ENCODE assay signal across 24 cellular contexts in the genomic region with DNA sequence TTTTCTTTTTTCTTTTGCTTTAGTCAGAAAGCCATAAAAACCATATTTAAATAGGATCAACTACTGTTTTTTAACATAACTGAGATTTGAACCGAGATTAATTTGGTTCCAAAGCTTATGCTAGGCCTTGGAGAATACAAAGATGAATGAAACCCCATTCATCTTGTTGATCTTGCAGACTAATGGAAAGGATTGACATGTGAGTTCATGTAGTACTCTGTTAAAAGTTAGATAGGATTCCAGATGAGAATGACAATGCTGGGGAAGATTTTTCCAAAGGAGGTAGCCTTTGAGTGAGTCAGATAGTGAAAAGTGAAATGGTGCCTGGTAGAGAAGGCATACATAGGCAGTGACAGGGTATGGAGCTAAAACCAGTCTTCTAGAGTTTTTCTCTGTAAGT. TPM values are rescaled to one million over a fixed set of nuclear protein-coding genes. Genes with fewer than 3 reads are reported as not detected.
DNase-seq lines count a peak whose midpoint lies in the region; ATAC-seq, FAIRE-seq and TF ChIP-seq lines count a peak whose summit lies in the region.
"Had no signal": no experiment of that assay in that cellular context is flagged by ENCODE, and none has a peak within 500 bp of the region (broad histone marks: within the 10 kb centered on the region; RNA-seq: fewer than 3 reads in every experiment).

No MANE protein-coding gene starts in this region.

- no peak for TF ChIP-seq RAD21 in HepG2 (CRISPR knock-in tag; IDR thresholded peaks at IDR 0.05)

- 98% methylated on average over 1 of the region's 1 CpG for WGBS in HepG2 (ENCODE audit: low lambda C conversion rate)

- TF ChIP-seq CTCF in Caco-2 (IDR thresholded peaks at IDR 0.05; ENCODE audit: insufficient read depth in 1 of 2, low read depth in 1 of 2, low read length in 1 of 2, severe bottlenecking in 1 of 2, unreplicated experiment in 1 of 2) (no peak), HepG2 (CRISPR knock-in tag; IDR thresholded peaks at IDR 0.05) (no peak)

- in situ Hi-C loops in HepG2 (cut with HindIII; ENCODE audit: extremely low pct_ligation_motif_present, low pct_unique_long_range_greater_than_20kb) = no loop called here

- TF ChIP-seq EP300 in HepG2 (IDR thresholded peaks at IDR 0.05; ENCODE audit: low read depth in 2 of 2, low read length in 2 of 2) (no peak), HepG2 (CRISPR knock-in tag; IDR thresholded peaks at IDR 0.05; ENCODE audit: borderline replicate concordance) (no peak)

- no peaks in the 10 kb centered on the region for H3K27me3 ChIP-seq in Karpas-422 (ENCODE audit: low read length)
- no peaks in the 10 kb centered on the region for H3K27me3 ChIP-seq in Caco-2 (replicated peaks; ENCODE audit: control insufficient read depth, insufficient read depth, low read length)
- H3K27me3 ChIP-seq in HepG2 (ENCODE audit: control insufficient read depth in 1 of 2, insufficient read depth in 2 of 2, low read length in 2 of 2) = no peaks in the 10 kb centered on the region
- H3K27me3 ChIP-seq: BE2C, BLaER1 had no signal

- peak overlapping the region; percentile 9; the same call in 1 of the 2 replicates for H3K27ac ChIP-seq in Karpas-422 (ENCODE audit: low read length)
- H3K27ac ChIP-seq in HepG2 (ENCODE audit: extremely low read length, insufficient read depth, low read length) = no peak overlapping the region
- H3K27ac ChIP-seq: BLaER1 had no signal

- CTCF ChIA-PET in Caco-2 (lab: Charles Lee) (no interaction called here), HepG2 (lab: Yijun Ruan, JAX; ENCODE audit: low intra/inter-chr PET ratio, low total read pairs) (no interaction called here)

- no peak for TF ChIP-seq POLR2A in GM12891 (IDR thresholded peaks at IDR 0.05; ENCODE audit: low read depth, low read length)
- TF ChIP-seq POLR2A in HepG2 (IDR thresholded peaks at IDR 0.05; ENCODE audit: insufficient read depth in 1 of 2, low read depth in 2 of 2, low read length in 2 of 2) = no peak

- H2AFZ ChIP-seq in Karpas-422 (ENCODE audit: low read length) (no peak overlapping the region), HepG2 (ENCODE audit: low read length) (no peak overlapping the region)

- H3K27me3 Mint-ChIP-seq in Caco-2 (ENCODE audit: insufficient read depth, unreplicated experiment) = no peaks in the 10 kb centered on the region
- H3K27me3 Mint-ChIP-seq in activated naive CD8-positive, alpha-beta T cell treated with anti-CD3 and anti-CD28 coated beads for 36 hours = no peaks in the 10 kb centered on the region
- H3K27me3 Mint-ChIP-seq: CD4-positive, alpha-beta memory T cell; CD4-positive, CD25-positive, alpha-beta regulatory T cell; CD8-positive, alpha-beta memory T cell had no signal

- POLR2A ChIA-PET in Caco-2 (lab: Charles Lee) = interaction anchor here (0.7 kb wide), 1 partner anchor 148 kb away, joined by 6 read pairs; no protein-coding TSS in a partner anchor
- POLR2A ChIA-PET in HepG2 (lab: Yijun Ruan, JAX) = no interaction called here

- ATAC-seq in HepG2 = no peak
- ATAC-seq: GM12878 had no signal

- H3K4me1 Mint-ChIP-seq in Caco-2 (ENCODE audit: low read depth, unreplicated experiment) = no peaks in the 10 kb centered on the region
- peaks cover 8% of the 10 kb centered on the region for H3K4me1 Mint-ChIP-seq in activated naive CD8-positive, alpha-beta T cell treated with anti-CD3 and anti-CD28 coated beads for 36 hours

- H3K9me3 Mint-ChIP-seq in Caco-2 (ENCODE audit: unreplicated experiment) = no peaks in the 10 kb centered on the region
- H3K9me3 Mint-ChIP-seq in activated naive CD8-positive, alpha-beta T cell treated with anti-CD3 and anti-CD28 coated beads for 36 hours = no peaks in the 10 kb centered on the region
- H3K9me3 Mint-ChIP-seq: CD4-positive, CD25-positive, alpha-beta regulatory T cell; CD8-positive, alpha-beta memory T cell had no signal

- no peak overlapping the region for H3K4me3 ChIP-seq in Karpas-422 (ENCODE audit: low read length)
- no peak overlapping the region for H3K4me3 ChIP-seq in Caco-2 (ENCODE audit: low read depth, low read length)
- H3K4me3 ChIP-seq in HepG2 (replicated peaks in 1 of 3; ENCODE audit: insufficient read depth in 1 of 3, low read depth in 2 of 3, low read length in 3 of 3) = no peak overlapping the region
- H3K4me3 ChIP-seq: BLaER1, GM12878 had no signal

- no peaks in the 10 kb centered on the region for H3K9me2 ChIP-seq in Karpas-422 (replicated peaks; ENCODE audit: insufficient read depth, low read length)

- H3K27ac Mint-ChIP-seq in Caco-2 (ENCODE audit: unreplicated experiment) = no peak overlapping the region
- H3K27ac Mint-ChIP-seq in activated naive CD8-positive, alpha-beta T cell treated with anti-CD3 and anti-CD28 coated beads for 36 hours = no peak overlapping the region

- H3K9me3 ChIP-seq in Karpas-422 (ENCODE audit: low read length) = no peaks in the 10 kb centered on the region
- H3K9me3 ChIP-seq in Caco-2 = no peaks in the 10 kb centered on the region
- H3K9me3 ChIP-seq in HepG2 (ENCODE audit: low read length) = no peaks in the 10 kb centered on the region
- H3K9me3 ChIP-seq: BE2C, BLaER1 had no signal

- H3K9ac ChIP-seq in Karpas-422 (ENCODE audit: low read length) (no peak overlapping the region), HepG2 (ENCODE audit: insufficient read depth, low read depth, low read length) (no peak overlapping the region)
- H3K9ac ChIP-seq: BLaER1 had no signal

- H4K20me1 ChIP-seq in Karpas-422 (ENCODE audit: insufficient read depth, low read depth, low read length) (peaks cover 31% of the 10 kb centered on the region), HepG2 (ENCODE audit: insufficient read depth, low read length) (no peaks in the 10 kb centered on the region)

- BruUV-seq in Caco-2 (replicated peaks; lab: Mats Ljungman, UMichigan) (no TSS peak), HepG2 (replicated peaks; lab: Mats Ljungman, UMichigan) (no TSS peak)

- FAIRE-seq in GM12891 (lab: Jason Lieb, UNC) = peak; percentile 58
- no peak for FAIRE-seq in HepG2 (lab: Jason Lieb, UNC)
- FAIRE-seq: GM12878 had no signal

- H3K79me2 ChIP-seq in Karpas-422 (ENCODE audit: low read length) (peaks cover 99% of the 10 kb centered on the region), HepG2 (ENCODE audit: insufficient read depth, low read length) (peaks cover 30% of the 10 kb centered on the region)

- no peak overlapping the region for H3K4me3 Mint-ChIP-seq in Caco-2 (ENCODE audit: unreplicated experiment)
- H3K4me3 Mint-ChIP-seq in activated naive CD8-positive, alpha-beta T cell treated with anti-CD3 and anti-CD28 coated beads for 36 hours = no peak overlapping the region
- H3K4me3 Mint-ChIP-seq: CD14-positive monocyte; CD4-positive, alpha-beta memory T cell; CD4-positive, CD25-positive, alpha-beta regulatory T cell; CD8-positive, alpha-beta memory T cell had no signal

- H3K4me2 ChIP-seq in Karpas-422 (ENCODE audit: low read depth, low read length, poor library complexity, severe bottlenecking) = no peak overlapping the region
- H3K4me2 ChIP-seq in HepG2 (ENCODE audit: low read depth, low read length) = no peak overlapping the region
- H3K4me2 ChIP-seq: BLaER1 had no signal

- H3K4me1 ChIP-seq in Karpas-422 (ENCODE audit: low read length) = no peaks in the 10 kb centered on the region
- no peaks in the 10 kb centered on the region for H3K4me1 ChIP-seq in Caco-2
- H3K4me1 ChIP-seq in HepG2 (ENCODE audit: insufficient read depth, low read length) = peaks cover 17% of the 10 kb centered on the region
- H3K4me1 ChIP-seq: BE2C, BLaER1 had no signal

- peaks cover 33% of the 10 kb centered on the region for H3K36me3 Mint-ChIP-seq in Caco-2 (ENCODE audit: insufficient read depth, unreplicated experiment)
- H3K36me3 Mint-ChIP-seq in activated naive CD8-positive, alpha-beta T cell treated with anti-CD3 and anti-CD28 coated beads for 36 hours = peaks cover 26% of the 10 kb centered on the region

- intact Hi-C loops in Caco-2 (cut with micrococcal nuclease; ENCODE audit: unreplicated experiment) (no loop called here), HepG2 (cut with micrococcal nuclease; ENCODE audit: unreplicated experiment) (no loop called here)

- DNase-seq in GM12891 (ENCODE audit: insufficient read length, low spot score) = no peak
- DNase-seq in Karpas-422 = peak; percentile 37
- DNase-seq in epidermal melanocyte (ENCODE audit: insufficient read length, low spot score) = peak; percentile 36
- DNase-seq in Caco-2 = no peak
- no peak for DNase-seq in HepG2 (ENCODE audit: low spot score)
- no peak for DNase-seq in activated naive CD8-positive, alpha-beta T cell treated with anti-CD3 and anti-CD28 coated beads for 36 hours
- no peak for DNase-seq in stimulated activated CD4-positive, alpha-beta T cell treated with anti-CD3 and anti-CD28 coated beads, Interleukin-2, amount 100 ng/mL, for 24 hours
- DNase-seq: 8988T; ACHN; BE2C; C1 segment of cervical spinal cord; CD4-positive, alpha-beta memory T cell; CD4-positive, CD25-positive, alpha-beta regulatory T cell; CD8-positive, alpha-beta memory T cell; DMS 273 treated with DMSO at 0.1 percent for 48 hours; DMS153; DMS53; DMS79; DND-41; EL; GDM1 had no signal

- H3K36me3 ChIP-seq in Karpas-422 (ENCODE audit: insufficient read depth, low read length) (peaks cover 73% of the 10 kb centered on the region), Caco-2 (ENCODE audit: control insufficient read depth, insufficient read depth, low read length) (no peaks in the 10 kb centered on the region; the same call in 1 of the 2 replicates), HepG2 (replicated peaks in 1 of 2; ENCODE audit: control insufficient read depth in 1 of 2, insufficient read depth in 2 of 2, low read length in 2 of 2) (peaks cover 4 to 19% of the 10 kb centered on the region in 2 experiments; a peak in 2 of 5 replicates)

RNA-seq across cellular contexts. Expression of a gene that starts 22.7 kb away (rescaled TPM):
- polyA plus RNA-seq in GM12891 (2012; ENCODE audit: low read depth, missing spikeins) = 13.4 TPM
- total RNA-seq in Karpas-422 (2014; rRNA removed; shearing (Covaris generic); ENCODE audit: low replicate concordance) = 101 and 150 TPM in 2 replicates
- 34.3 and 36.1 TPM in 2 replicates for total RNA-seq in Caco-2 (2022)
- 35.2 and 36.4 TPM in 2 replicates for total RNA-seq in HepG2 (2016; rRNA removed; fragmentation: Illumina TruSeq; extraction: Trizol)
- 2.1 and 2.5 TPM in 2 replicates for total RNA-seq in HepG2 (2016; cell fraction: cytosol; rRNA removed; fragmentation: Illumina TruSeq; extraction: Trizol; ENCODE audit: low read depth)
- 31.0 and 35.2 TPM in 2 replicates for total RNA-seq in HepG2 (2016; cell fraction: insoluble cytoplasmic fraction; rRNA removed; fragmentation: Illumina TruSeq; extraction: Trizol)
- total RNA-seq in HepG2 (2016; cell fraction: membrane; rRNA removed; fragmentation: Illumina TruSeq; extraction: Trizol) = 7.5 and 9.4 TPM in 2 replicates
- total RNA-seq in HepG2 (2016; cell fraction: nucleus; rRNA removed; fragmentation: Illumina TruSeq; extraction: Trizol) = 64.6 and 75.1 TPM in 2 replicates
- polyA plus RNA-seq in HepG2 (2011; rRNA removed) = 12.1 and 13.5 TPM in 2 replicates
- polyA plus RNA-seq in HepG2 (2011; cell fraction: cytosol; rRNA removed) = 8.3 and 10.1 TPM in 2 replicates
- polyA plus RNA-seq in HepG2 (2011; cell fraction: nucleus; rRNA removed) = 23.5 and 29.1 TPM in 2 replicates
- polyA plus RNA-seq in HepG2 (2012) = 4.6 and 5.4 TPM in 2 replicates
- 0.16 and 0.34 TPM in 2 replicates for polyA plus RNA-seq in HepG2 (2016; cell fraction: cytosol; fragmentation: Illumina TruSeq; extraction: Trizol; ENCODE audit: low read depth)
- 9.6 TPM in 2 replicates for polyA plus RNA-seq in HepG2 (2016; cell fraction: insoluble cytoplasmic fraction; fragmentation: Illumina TruSeq; extraction: Trizol; ENCODE audit: low read depth)
- polyA plus RNA-seq in HepG2 (2016; cell fraction: membrane; fragmentation: Illumina TruSeq; extraction: Trizol; ENCODE audit: low read depth) = 1.00 and 1.3 TPM in 2 replicates
- 12.8 and 15.7 TPM in 2 replicates for polyA plus RNA-seq in HepG2 (2016; cell fraction: nucleus; fragmentation: Illumina TruSeq; extraction: Trizol; ENCODE audit: insufficient read depth, low read depth)
- polyA minus RNA-seq in HepG2 (2011; rRNA and poly(A)+ RNA removed; ENCODE audit: low replicate concordance) = 97.0 and 222 TPM in 2 replicates
- polyA minus RNA-seq in HepG2 (2011; cell fraction: cytosol; rRNA and poly(A)+ RNA removed) = 20.9 and 22.2 TPM in 2 replicates
- polyA minus RNA-seq in HepG2 (2011; cell fraction: nucleus; rRNA and poly(A)+ RNA removed) = 154 and 171 TPM in 2 replicates
- total RNA-seq in activated naive CD8-positive, alpha-beta T cell treated with anti-CD3 and anti-CD28 coated beads for 36 hours = 10 to 100 TPM; 69.8 to 71.0 TPM

RNA-seq across cellular contexts. Expression of a gene that starts 29.0 kb away (rescaled TPM):
- 0.12 TPM for polyA plus RNA-seq in GM12891 (2012; ENCODE audit: low read depth, missing spikeins)
- 51.4 and 116 TPM in 2 replicates for total RNA-seq in Karpas-422 (2014; rRNA removed; shearing (Covaris generic); ENCODE audit: low replicate concordance)
- total RNA-seq in Caco-2 (2022) (7.6 and 9.3 TPM in 2 replicates), HepG2 (2016; rRNA removed; fragmentation: Illumina TruSeq; extraction: Trizol) (0.60 and 1.1 TPM in 2 replicates)
- 0.20 and 0.26 TPM in 2 replicates for total RNA-seq in HepG2 (2016; cell fraction: cytosol; rRNA removed; fragmentation: Illumina TruSeq; extraction: Trizol; ENCODE audit: low read depth)
- total RNA-seq in HepG2 (2016; cell fraction: insoluble cytoplasmic fraction; rRNA removed; fragmentation: Illumina TruSeq; extraction: Trizol) = 0.49 and 0.63 TPM in 2 replicates
- 0.68 and 0.83 TPM in 2 replicates for total RNA-seq in HepG2 (2016; cell fraction: membrane; rRNA removed; fragmentation: Illumina TruSeq; extraction: Trizol)
- 0.72 and 1.0 TPM in 2 replicates for total RNA-seq in HepG2 (2016; cell fraction: nucleus; rRNA removed; fragmentation: Illumina TruSeq; extraction: Trizol)
- polyA plus RNA-seq in HepG2 (2011; rRNA removed) = 1.5 and 1.6 TPM in 2 replicates
- 0.63 and 1.4 TPM in 2 replicates for polyA plus RNA-seq in HepG2 (2011; cell fraction: cytosol; rRNA removed)
- 0.55 and 0.80 TPM in 2 replicates for polyA plus RNA-seq in HepG2 (2011; cell fraction: nucleus; rRNA removed)
- polyA plus RNA-seq in HepG2 (2012) = 0.76 and 1.2 TPM in 2 replicates
- 0.19 and 0.45 TPM in 2 replicates for polyA plus RNA-seq in HepG2 (2016; cell fraction: cytosol; fragmentation: Illumina TruSeq; extraction: Trizol; ENCODE audit: low read depth)
- polyA plus RNA-seq in HepG2 (2016; cell fraction: insoluble cytoplasmic fraction; fragmentation: Illumina TruSeq; extraction: Trizol; ENCODE audit: low read depth) = 0.30 and 0.36 TPM in 2 replicates
- 0.24 and 0.27 TPM in 2 replicates for polyA plus RNA-seq in HepG2 (2016; cell fraction: membrane; fragmentation: Illumina TruSeq; extraction: Trizol; ENCODE audit: low read depth)
- 0.74 and 0.92 TPM in 2 replicates for polyA plus RNA-seq in HepG2 (2016; cell fraction: nucleus; fragmentation: Illumina TruSeq; extraction: Trizol; ENCODE audit: insufficient read depth, low read depth)
- polyA minus RNA-seq in HepG2 (2011; rRNA and poly(A)+ RNA removed; ENCODE audit: low replicate concordance) = 0.54 and 2.2 TPM in 2 replicates
- polyA minus RNA-seq in HepG2 (2011; cell fraction: cytosol; rRNA and poly(A)+ RNA removed) = 1.6 and 1.7 TPM in 2 replicates
- polyA minus RNA-seq in HepG2 (2011; cell fraction: nucleus; rRNA and poly(A)+ RNA removed) = 0.77 and 0.99 TPM in 2 replicates
- under 1 TPM; 0.20 to 0.21 TPM for total RNA-seq in activated naive CD8-positive, alpha-beta T cell treated with anti-CD3 and anti-CD28 coated beads for 36 hours
- total RNA-seq: CD4-positive, CD25-positive, alpha-beta regulatory T cell had no signal

RNA-seq across cellular contexts. Expression of a gene that starts 45.6 kb away (rescaled TPM):
- polyA plus RNA-seq in GM12891 (2012; ENCODE audit: low read depth, missing spikeins) = 281 TPM
- total RNA-seq in Karpas-422 (2014; rRNA removed; shearing (Covaris generic); ENCODE audit: low replicate concordance) = 352 and 401 TPM in 2 replicates
- total RNA-seq in Caco-2 (2022) (104 and 106 TPM in 2 replicates), HepG2 (2016; rRNA removed; fragmentation: Illumina TruSeq; extraction: Trizol) (96.7 and 152 TPM in 2 replicates)
- total RNA-seq in HepG2 (2016; cell fraction: cytosol; rRNA removed; fragmentation: Illumina TruSeq; extraction: Trizol; ENCODE audit: low read depth) = 61.9 and 65.5 TPM in 2 replicates
- total RNA-seq in HepG2 (2016; cell fraction: insoluble cytoplasmic fraction; rRNA removed; fragmentation: Illumina TruSeq; extraction: Trizol) = 105 and 145 TPM in 2 replicates
- total RNA-seq in HepG2 (2016; cell fraction: membrane; rRNA removed; fragmentation: Illumina TruSeq; extraction: Trizol) = 96.4 and 97.4 TPM in 2 replicates
- 46.3 and 47.2 TPM in 2 replicates for total RNA-seq in HepG2 (2016; cell fraction: nucleus; rRNA removed; fragmentation: Illumina TruSeq; extraction: Trizol)
- polyA plus RNA-seq in HepG2 (2011; rRNA removed) = 346 and 400 TPM in 2 replicates
- 412 and 427 TPM in 2 replicates for polyA plus RNA-seq in HepG2 (2011; cell fraction: cytosol; rRNA removed)
- 90.6 and 96.5 TPM in 2 replicates for polyA plus RNA-seq in HepG2 (2011; cell fraction: nucleus; rRNA removed)
- polyA plus RNA-seq in HepG2 (2012) = 204 and 237 TPM in 2 replicates
- polyA plus RNA-seq in HepG2 (2016; cell fraction: cytosol; fragmentation: Illumina TruSeq; extraction: Trizol; ENCODE audit: low read depth) = 107 and 129 TPM in 2 replicates
- polyA plus RNA-seq in HepG2 (2016; cell fraction: insoluble cytoplasmic fraction; fragmentation: Illumina TruSeq; extraction: Trizol; ENCODE audit: low read depth) = 246 and 265 TPM in 2 replicates
- 142 and 171 TPM in 2 replicates for polyA plus RNA-seq in HepG2 (2016; cell fraction: membrane; fragmentation: Illumina TruSeq; extraction: Trizol; ENCODE audit: low read depth)
- 118 and 126 TPM in 2 replicates for polyA plus RNA-seq in HepG2 (2016; cell fraction: nucleus; fragmentation: Illumina TruSeq; extraction: Trizol; ENCODE audit: insufficient read depth, low read depth)
- 90.1 and 139 TPM in 2 replicates for polyA minus RNA-seq in HepG2 (2011; rRNA and poly(A)+ RNA removed; ENCODE audit: low replicate concordance)
- polyA minus RNA-seq in HepG2 (2011; cell fraction: cytosol; rRNA and poly(A)+ RNA removed) = 38.0 and 45.5 TPM in 2 replicates
- polyA minus RNA-seq in HepG2 (2011; cell fraction: nucleus; rRNA and poly(A)+ RNA removed) = 36.7 and 44.5 TPM in 2 replicates
- 100 to 1,000 TPM; 170 to 173 TPM for total RNA-seq in activated naive CD8-positive, alpha-beta T cell treated with anti-CD3 and anti-CD28 coated beads for 36 hours

Comparison
In these comparisons a context has a peak if more than half of its experiments do, and no peak if none do; other contexts are left out.
1. DNase-seq: peak in Karpas-422 (single experiment) and epidermal melanocyte (single experiment); none in GM12891 (single experiment), Caco-2 (0 of 2), HepG2 (single experiment), activated naive CD8-positive, alpha-beta T cell treated with anti-CD3 and anti-CD28 coated beads for 36 hours (single experiment) and stimulated activated CD4-positive, alpha-beta T cell treated with anti-CD3 and anti-CD28 coated beads, Interleukin-2, amount 100 ng/mL, for 24 hours (0 of 2).